Comparison of ENCODE assay signal across 1 cellular context in the genomic region with DNA sequence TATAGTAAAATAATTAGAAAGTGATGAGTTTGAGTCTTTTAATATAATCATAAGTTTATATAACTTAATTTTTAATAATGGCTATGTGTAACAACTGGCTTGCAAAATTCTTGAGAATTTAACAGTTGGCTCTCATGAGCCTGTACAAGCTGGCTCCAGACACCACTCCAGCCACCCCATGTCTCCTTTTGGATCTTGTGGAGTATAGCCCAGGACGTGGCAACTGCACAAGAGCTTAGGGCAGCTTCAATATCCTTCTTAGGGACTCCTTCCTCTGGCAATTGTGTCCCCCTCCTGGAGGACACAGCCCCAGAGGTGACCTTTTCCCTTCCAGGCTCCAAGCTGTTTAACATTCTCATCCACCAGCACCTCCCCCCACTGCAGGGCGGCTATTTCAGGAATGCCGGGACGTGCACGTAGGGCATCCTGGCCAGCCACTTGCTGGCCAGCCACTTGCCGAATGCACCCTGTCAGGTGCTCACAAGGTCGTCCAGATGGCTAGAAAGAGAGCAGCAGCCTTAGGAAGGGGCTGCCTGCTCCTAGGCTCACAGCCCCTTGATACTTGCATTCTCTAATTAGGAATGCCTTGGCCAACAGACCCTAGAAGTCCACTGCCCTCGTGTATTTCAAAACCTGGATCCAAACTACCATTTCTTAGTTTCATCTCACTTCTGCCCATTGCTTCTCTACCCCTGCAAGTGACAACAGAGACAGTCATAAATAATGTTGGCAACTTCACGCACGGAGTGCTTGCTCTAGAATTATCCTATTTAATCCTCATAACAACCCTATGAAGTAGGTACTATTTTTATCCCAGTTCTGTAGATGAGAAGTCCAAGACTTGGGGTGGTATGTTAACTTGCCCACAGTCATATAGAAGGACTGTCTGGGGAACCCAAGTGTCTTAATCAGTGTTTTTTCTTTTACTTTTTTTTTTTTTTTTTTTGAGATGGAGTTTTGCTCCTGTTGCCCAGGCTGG.
TF ChIP-seq lines count a peak whose summit lies in the region.

No MANE protein-coding gene starts in this region.

TF ChIP-seq in H1, 55 proteins besides CTCF, POLR2A, EP300 and RAD21 (continued from another document):
- TF ChIP-seq CBX8 (IDR thresholded peaks at IDR 0.05; ENCODE audit: borderline replicate concordance, low read depth, low read length) (no peak), ZNF274 (IDR thresholded peaks at IDR 0.05; ENCODE audit: borderline replicate concordance, extremely low read depth, low read length) (no peak), JUN (IDR thresholded peaks at IDR 0.05; ENCODE audit: low read depth, low read length) (no peak), KDM1A (IDR thresholded peaks at IDR 0.05; ENCODE audit: borderline replicate concordance, low read length) (0 out of 2 replicates have a peak, but pooled peaks have one; percentile 35), POLR2AphosphoS5 (IDR thresholded peaks at IDR 0.05; ENCODE audit: low read depth, low read length) (no peak), TEAD4 (IDR thresholded peaks at IDR 0.05; ENCODE audit: low read depth, low read length) (peak; percentile 97), EZH2 (IDR thresholded peaks at IDR 0.05; ENCODE audit: low read depth, low read length, severe bottlenecking) (no peak), TBP (IDR thresholded peaks at IDR 0.05; ENCODE audit: low read depth, low read length) (0 out of 2 replicates have a peak, but pooled peaks have one; percentile 36), HDAC6 (IDR thresholded peaks at IDR 0.05; ENCODE audit: low read depth, low read length) (no peak), YY1 (IDR thresholded peaks at IDR 0.05; ENCODE audit: low read depth, low read length) (no peak), TAF7 (optimal IDR thresholded peaks at IDR 0.05; ENCODE audit: borderline replicate concordance, low read depth, low read length) (no peak), EGR1 (IDR thresholded peaks at IDR 0.05; ENCODE audit: borderline replicate concordance, low read depth, low read length) (no peak), RNF2 (IDR thresholded peaks at IDR 0.05; ENCODE audit: borderline replicate concordance, low read depth, low read length, missing control alignments, poor library complexity, severe bottlenecking) (no peak), SUZ12 (IDR thresholded peaks at IDR 0.05; ENCODE audit: low read length) (no peak), SAP30 (IDR thresholded peaks at IDR 0.05; ENCODE audit: insufficient read depth, insufficient replicate concordance, low read length) (no peak), TCF12 (IDR thresholded peaks at IDR 0.05; ENCODE audit: low read depth, low read length) (peak; percentile 77; the same call in 1 of the 2 replicates), TAF1 (IDR thresholded peaks at IDR 0.05; ENCODE audit: low read depth, low read length) (0 out of 2 replicates have a peak, but pooled peaks have one; percentile 50), JUND (IDR thresholded peaks at IDR 0.05; ENCODE audit: low read length) (no peak)
- TF ChIP-seq, protein P1, sequence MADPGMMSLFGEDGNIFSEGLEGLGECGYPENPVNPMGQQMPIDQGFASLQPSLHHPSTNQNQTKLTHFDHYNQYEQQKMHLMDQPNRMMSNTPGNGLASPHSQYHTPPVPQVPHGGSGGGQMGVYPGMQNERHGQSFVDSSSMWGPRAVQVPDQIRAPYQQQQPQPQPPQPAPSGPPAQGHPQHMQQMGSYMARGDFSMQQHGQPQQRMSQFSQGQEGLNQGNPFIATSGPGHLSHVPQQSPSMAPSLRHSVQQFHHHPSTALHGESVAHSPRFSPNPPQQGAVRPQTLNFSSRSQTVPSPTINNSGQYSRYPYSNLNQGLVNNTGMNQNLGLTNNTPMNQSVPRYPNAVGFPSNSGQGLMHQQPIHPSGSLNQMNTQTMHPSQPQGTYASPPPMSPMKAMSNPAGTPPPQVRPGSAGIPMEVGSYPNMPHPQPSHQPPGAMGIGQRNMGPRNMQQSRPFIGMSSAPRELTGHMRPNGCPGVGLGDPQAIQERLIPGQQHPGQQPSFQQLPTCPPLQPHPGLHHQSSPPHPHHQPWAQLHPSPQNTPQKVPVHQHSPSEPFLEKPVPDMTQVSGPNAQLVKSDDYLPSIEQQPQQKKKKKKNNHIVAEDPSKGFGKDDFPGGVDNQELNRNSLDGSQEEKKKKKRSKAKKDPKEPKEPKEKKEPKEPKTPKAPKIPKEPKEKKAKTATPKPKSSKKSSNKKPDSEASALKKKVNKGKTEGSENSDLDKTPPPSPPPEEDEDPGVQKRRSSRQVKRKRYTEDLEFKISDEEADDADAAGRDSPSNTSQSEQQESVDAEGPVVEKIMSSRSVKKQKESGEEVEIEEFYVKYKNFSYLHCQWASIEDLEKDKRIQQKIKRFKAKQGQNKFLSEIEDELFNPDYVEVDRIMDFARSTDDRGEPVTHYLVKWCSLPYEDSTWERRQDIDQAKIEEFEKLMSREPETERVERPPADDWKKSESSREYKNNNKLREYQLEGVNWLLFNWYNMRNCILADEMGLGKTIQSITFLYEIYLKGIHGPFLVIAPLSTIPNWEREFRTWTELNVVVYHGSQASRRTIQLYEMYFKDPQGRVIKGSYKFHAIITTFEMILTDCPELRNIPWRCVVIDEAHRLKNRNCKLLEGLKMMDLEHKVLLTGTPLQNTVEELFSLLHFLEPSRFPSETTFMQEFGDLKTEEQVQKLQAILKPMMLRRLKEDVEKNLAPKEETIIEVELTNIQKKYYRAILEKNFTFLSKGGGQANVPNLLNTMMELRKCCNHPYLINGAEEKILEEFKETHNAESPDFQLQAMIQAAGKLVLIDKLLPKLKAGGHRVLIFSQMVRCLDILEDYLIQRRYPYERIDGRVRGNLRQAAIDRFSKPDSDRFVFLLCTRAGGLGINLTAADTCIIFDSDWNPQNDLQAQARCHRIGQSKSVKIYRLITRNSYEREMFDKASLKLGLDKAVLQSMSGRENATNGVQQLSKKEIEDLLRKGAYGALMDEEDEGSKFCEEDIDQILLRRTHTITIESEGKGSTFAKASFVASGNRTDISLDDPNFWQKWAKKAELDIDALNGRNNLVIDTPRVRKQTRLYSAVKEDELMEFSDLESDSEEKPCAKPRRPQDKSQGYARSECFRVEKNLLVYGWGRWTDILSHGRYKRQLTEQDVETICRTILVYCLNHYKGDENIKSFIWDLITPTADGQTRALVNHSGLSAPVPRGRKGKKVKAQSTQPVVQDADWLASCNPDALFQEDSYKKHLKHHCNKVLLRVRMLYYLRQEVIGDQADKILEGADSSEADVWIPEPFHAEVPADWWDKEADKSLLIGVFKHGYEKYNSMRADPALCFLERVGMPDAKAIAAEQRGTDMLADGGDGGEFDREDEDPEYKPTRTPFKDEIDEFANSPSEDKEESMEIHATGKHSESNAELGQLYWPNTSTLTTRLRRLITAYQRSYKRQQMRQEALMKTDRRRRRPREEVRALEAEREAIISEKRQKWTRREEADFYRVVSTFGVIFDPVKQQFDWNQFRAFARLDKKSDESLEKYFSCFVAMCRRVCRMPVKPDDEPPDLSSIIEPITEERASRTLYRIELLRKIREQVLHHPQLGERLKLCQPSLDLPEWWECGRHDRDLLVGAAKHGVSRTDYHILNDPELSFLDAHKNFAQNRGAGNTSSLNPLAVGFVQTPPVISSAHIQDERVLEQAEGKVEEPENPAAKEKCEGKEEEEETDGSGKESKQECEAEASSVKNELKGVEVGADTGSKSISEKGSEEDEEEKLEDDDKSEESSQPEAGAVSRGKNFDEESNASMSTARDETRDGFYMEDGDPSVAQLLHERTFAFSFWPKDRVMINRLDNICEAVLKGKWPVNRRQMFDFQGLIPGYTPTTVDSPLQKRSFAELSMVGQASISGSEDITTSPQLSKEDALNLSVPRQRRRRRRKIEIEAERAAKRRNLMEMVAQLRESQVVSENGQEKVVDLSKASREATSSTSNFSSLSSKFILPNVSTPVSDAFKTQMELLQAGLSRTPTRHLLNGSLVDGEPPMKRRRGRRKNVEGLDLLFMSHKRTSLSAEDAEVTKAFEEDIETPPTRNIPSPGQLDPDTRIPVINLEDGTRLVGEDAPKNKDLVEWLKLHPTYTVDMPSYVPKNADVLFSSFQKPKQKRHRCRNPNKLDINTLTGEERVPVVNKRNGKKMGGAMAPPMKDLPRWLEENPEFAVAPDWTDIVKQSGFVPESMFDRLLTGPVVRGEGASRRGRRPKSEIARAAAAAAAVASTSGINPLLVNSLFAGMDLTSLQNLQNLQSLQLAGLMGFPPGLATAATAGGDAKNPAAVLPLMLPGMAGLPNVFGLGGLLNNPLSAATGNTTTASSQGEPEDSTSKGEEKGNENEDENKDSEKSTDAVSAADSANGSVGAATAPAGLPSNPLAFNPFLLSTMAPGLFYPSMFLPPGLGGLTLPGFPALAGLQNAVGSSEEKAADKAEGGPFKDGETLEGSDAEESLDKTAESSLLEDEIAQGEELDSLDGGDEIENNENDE (IDR thresholded peaks at IDR 0.05; ENCODE audit: insufficient replicate concordance, low read length) = no peak
